Comparison of ENCODE assay signal across 28 cellular contexts in the genomic region with DNA sequence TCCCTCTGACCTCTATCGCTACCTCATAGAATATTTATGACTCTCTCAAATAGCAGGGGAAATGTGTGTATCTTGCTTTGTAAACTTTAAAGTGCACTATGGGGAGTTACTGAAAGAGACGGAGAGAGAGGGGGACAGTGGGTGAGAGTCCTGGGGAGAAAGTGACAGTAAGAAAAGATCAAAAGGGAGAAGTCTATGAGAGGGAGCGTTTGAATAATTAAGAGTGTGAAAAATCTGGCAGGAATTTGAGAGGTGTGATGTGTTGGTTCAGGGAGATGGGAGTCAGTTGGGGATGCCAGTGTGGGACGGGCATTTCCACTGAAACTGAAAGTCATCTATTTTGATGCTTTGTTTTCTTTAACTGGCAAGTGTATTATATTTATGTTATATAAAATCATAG.
"Had no signal": no experiment of that assay in that cellular context is flagged by ENCODE, and none has a peak within 500 bp of the region (broad histone marks: within the 10 kb centered on the region; RNA-seq: fewer than 3 reads in every experiment).

No MANE protein-coding gene starts in this region.

- H3K27me3 ChIP-seq: body of pancreas, cardiac muscle cell, colonic mucosa, gastroesophageal sphincter, neural progenitor cell, right atrium auricular region, uterus had no signal

- DNase-seq: activated CD4-positive, alpha-beta memory T cell treated with anti-CD3 and anti-CD28 coated beads for 36 hours; activated CD4-positive, alpha-beta T cell treated with anti-CD3 and anti-CD28 coated beads, Interleukin-2, amount 10 ng/mL, durations not matched to agents 24 days and 14 days; activated CD4-positive, CD25-positive, alpha-beta regulatory T cell treated with anti-CD3 and anti-CD28 coated beads, Interleukin-2, amount 50 U/mL, for 72 hours; activated CD8-positive, alpha-beta memory T cell treated with anti-CD3 and anti-CD28 coated beads, Interleukin-2, amount 50 U/mL, for 4 hours; activated gamma-delta T cell treated with Interleukin-2 at 50 U/mL for 16 hours; activated naive CD4-positive, alpha-beta T cell treated with anti-CD3 and anti-CD28 coated beads, Interleukin-2, amount 50 U/mL, for 16 hours; activated T-cell treated with anti-CD3 and anti-CD28 coated beads, Interleukin-2, amount 50 U/mL, for 24 hours; anterior cingulate cortex; body of pancreas; cerebellar nuclear complex; colonic mucosa; effector CD8-positive, alpha-beta T cell; erythroblast; hippocampal formation; kidney; left colon; natural killer cell; occipital lobe; stimulated activated CD4-positive, alpha-beta T cell treated with anti-CD3 and anti-CD28 coated beads, Interleukin-4, amount 100 ng/mL, for 1 hour; stimulated activated naive CD8-positive, alpha-beta T cell treated with anti-CD3 and anti-CD28 coated beads, Interleukin-15, Interleukin-2, amounts not matched to agents 100 U/mL and 50 U/mL, for 24 hours; T-helper 2 cell; uterus had no signal

- H3K9me3 ChIP-seq: body of pancreas, colonic mucosa, thoracic aorta, uterus had no signal

- H3K4me2 ChIP-seq: neural progenitor cell had no signal

- H2AFZ ChIP-seq: neural progenitor cell, parathyroid adenoma had no signal

- ATAC-seq: body of pancreas; gastroesophageal sphincter; left colon; natural killer cell; stimulated activated naive CD8-positive, alpha-beta T cell treated with anti-CD3 and anti-CD28 coated beads, Interleukin-15, Interleukin-2, amounts not matched to agents 100 U/mL and 50 U/mL, for 24 hours had no signal

- H3K9ac ChIP-seq: neural progenitor cell, parathyroid adenoma had no signal

- H3K79me2 ChIP-seq: parathyroid adenoma had no signal

- H3K4me3 ChIP-seq: body of pancreas, cardiac muscle cell, colonic mucosa, gastroesophageal sphincter, neural progenitor cell, right atrium auricular region, thoracic aorta, uterus had no signal

- H3K4me1 ChIP-seq: body of pancreas, colonic mucosa, gastroesophageal sphincter, neural progenitor cell, parathyroid adenoma, right atrium auricular region, uterus had no signal

- H3K36me3 ChIP-seq: cardiac muscle cell, colonic mucosa, gastroesophageal sphincter, neural progenitor cell, right atrium auricular region, thoracic aorta, uterus had no signal

- H3K27ac ChIP-seq: body of pancreas, cardiac muscle cell, colonic mucosa, gastroesophageal sphincter, neural progenitor cell, parathyroid adenoma, right atrium auricular region, thoracic aorta, uterus had no signal
